18 cellular contexts compared by ENCODE assay signal in genomic region chr3:138374573-138375134, GRCh38. TPM values are rescaled to one million over a fixed set of nuclear protein-coding genes. Genes with fewer than 3 reads are reported as not detected.
DNase-seq lines count a peak whose midpoint lies in the region; ATAC-seq, FAIRE-seq and TF ChIP-seq lines count a peak whose summit lies in the region.
"Had no signal": no experiment of that assay in that cellular context is flagged by ENCODE, and none has a peak within 500 bp of the region (broad histone marks: within the 10 kb centered on the region; RNA-seq: fewer than 3 reads in every experiment).

No MANE protein-coding gene starts in this region.

- H3K4me1 ChIP-seq in left ventricle myocardium inferior (peaks cover 97% of the 10 kb centered on the region), gastrocnemius medialis (peaks cover 45 to 57% of the 10 kb centered on the region in 2 donors), pancreas (no peaks in the 10 kb centered on the region)

- FAIRE-seq in pancreas (lab: Jason Lieb, UNC), result no peak
- FAIRE-seq: A204.1 had no signal

- no peak for TF ChIP-seq POLR2A in gastrocnemius medialis (IDR thresholded peaks at IDR 0.05)

- no peaks in the 10 kb centered on the region for H3K36me3 Mint-ChIP-seq in activated CD4-positive, alpha-beta T cell treated with anti-CD3 and anti-CD28 coated beads, Interleukin-2, amount 10 ng/mL, durations not matched to agents 7 days and 5 days (ENCODE audit: low read depth)

- H3K36me3 ChIP-seq in left ventricle myocardium inferior (peaks cover 37% of the 10 kb centered on the region), gastrocnemius medialis (peaks cover 0 to 4% of the 10 kb centered on the region in 2 donors), pancreas (no peaks in the 10 kb centered on the region)

- POLR2A ChIA-PET in GM10248 (lab: Yijun Ruan, JAX), result no interaction called here
- POLR2A ChIA-PET in activated CD4-positive, alpha-beta T cell treated with anti-CD3 and anti-CD28 coated beads, Interleukin-2, amount 10 ng/mL, durations not matched to agents 7 days and 5 days (lab: Charles Lee), result no interaction called here

- H3K27me3 Mint-ChIP-seq in activated CD4-positive, alpha-beta T cell treated with anti-CD3 and anti-CD28 coated beads, Interleukin-2, amount 10 ng/mL, durations not matched to agents 7 days and 5 days, result peaks cover 8% of the 10 kb centered on the region

- no peak overlapping the region for H3K27ac Mint-ChIP-seq in activated CD4-positive, alpha-beta T cell treated with anti-CD3 and anti-CD28 coated beads, Interleukin-2, amount 10 ng/mL, durations not matched to agents 7 days and 5 days

- ATAC-seq in gastrocnemius medialis (no peak), pancreas (no peak)

- no peaks in the 10 kb centered on the region for H3K4me1 Mint-ChIP-seq in activated CD4-positive, alpha-beta T cell treated with anti-CD3 and anti-CD28 coated beads, Interleukin-2, amount 10 ng/mL, durations not matched to agents 7 days and 5 days

- 50 to 74% methylated on average over 2 of the region's 2 CpGs for WGBS in pancreas, 2 donors

- in situ Hi-C loops in gastrocnemius medialis (cut with MboI; ENCODE audit: low sequenced_read_pairs in 4 of 4), result no loop called here

- intact Hi-C loops in left ventricle myocardium inferior (cut with micrococcal nuclease), result no loop called here
- intact Hi-C loops in gastrocnemius medialis (cut with DNase I; ENCODE audit: low total_unique reads), result no loop called here
- intact Hi-C loops in pancreas (cut with DNase I), result no loop called here

- H3K4me3 ChIP-seq in coronary artery (no peak overlapping the region), left ventricle myocardium inferior (peak overlapping the region; percentile 10), gastrocnemius medialis (no peak overlapping the region), pancreas (no peak overlapping the region)

- H3K9me3 ChIP-seq in left ventricle myocardium inferior (replicated peaks), result no peaks in the 10 kb centered on the region
- H3K9me3 ChIP-seq in gastrocnemius medialis, result no peaks in the 10 kb centered on the region
- H3K9me3 ChIP-seq in pancreas, result no peaks in the 10 kb centered on the region

- DNase-seq in OCI-M1 (lab: John Stamatoyannopoulos, UW) (peak; percentile 46), coronary artery (ENCODE audit: low spot score) (no peak), left ventricle myocardium inferior (no peak), gastrocnemius medialis (no peak), pancreas (no peak), GM10248 (ENCODE audit: extremely low spot score) (no peak), C1 segment of cervical spinal cord (lab: John Stamatoyannopoulos, UW) (no peak)
- DNase-seq in activated CD4-positive, alpha-beta T cell treated with anti-CD3 and anti-CD28 coated beads, Interleukin-2, amount 10 ng/mL, durations not matched to agents 7 days and 5 days, result no peak
- DNase-seq: EL, HCEC 1CT, Kasumi-1, NCI-H1105 treated with DMSO at 0.1 percent for 48 hours, NCI-H1930, NCI-H2171 treated with DMSO at 0.1 percent for 48 hours, NCI-H510A treated with DMSO at 0.1 percent for 48 hours, RPMI8226 had no signal

- H3K27ac ChIP-seq in coronary artery (peak overlapping the region; percentile 54 to 61), left ventricle myocardium inferior (replicated peaks) (peak overlapping the region; percentile 92), gastrocnemius medialis (peak overlapping the region; percentile 72 to 82 (median 78)), pancreas (no peak overlapping the region)
- H3K27ac ChIP-seq: C4-2B had no signal

- H3K4me3 Mint-ChIP-seq in activated CD4-positive, alpha-beta T cell treated with anti-CD3 and anti-CD28 coated beads, Interleukin-2, amount 10 ng/mL, durations not matched to agents 7 days and 5 days, result no peak overlapping the region

- TF ChIP-seq CTCF in coronary artery (IDR thresholded peaks at IDR 0.05) (no peak), left ventricle myocardium inferior (IDR thresholded peaks at IDR 0.05; ENCODE audit: borderline replicate concordance) (no peak), gastrocnemius medialis (IDR thresholded peaks at IDR 0.05 in 4 of 5, conservative IDR thresholded peaks at IDR 0.05 in 1 of 5) (no peak), pancreas (IDR thresholded peaks at IDR 0.05) (no peak), GM10248 (IDR thresholded peaks at IDR 0.05; ENCODE audit: control extremely low read depth, extremely low read depth, low read depth, missing control alignments) (no peak)

- CTCF ChIA-PET in GM10248 (lab: Yijun Ruan, JAX), result no interaction called here
- CTCF ChIA-PET in activated CD4-positive, alpha-beta T cell treated with anti-CD3 and anti-CD28 coated beads, Interleukin-2, amount 10 ng/mL, durations not matched to agents 7 days and 5 days (lab: Charles Lee), result no interaction called here

- no peaks in the 10 kb centered on the region for H3K9me3 Mint-ChIP-seq in activated CD4-positive, alpha-beta T cell treated with anti-CD3 and anti-CD28 coated beads, Interleukin-2, amount 10 ng/mL, durations not matched to agents 7 days and 5 days

- H3K27me3 ChIP-seq in left ventricle myocardium inferior (ENCODE audit: low read depth), result no peaks in the 10 kb centered on the region
- H3K27me3 ChIP-seq in gastrocnemius medialis, result no peaks in the 10 kb centered on the region
- no peaks in the 10 kb centered on the region for H3K27me3 ChIP-seq in pancreas

RNA-seq across cellular contexts. Expression of gene MRAS, which starts 26.3 kb away (rescaled TPM):
- 349 TPM for total RNA-seq in left ventricle myocardium inferior
- 100 to 1,000 TPM in 1 of 4 donors, 10 to 100 TPM in 3; 45.8 to 149 (median 57.7) TPM for total RNA-seq in gastrocnemius medialis
- 10 to 100 TPM in 1 of 6 donors, 1 to 10 TPM in 5; 2.3 to 12.6 (median 5.6) TPM for total RNA-seq in pancreas
- polyA plus RNA-seq in pancreas, result 1 to 10 TPM; 2.8 to 5.3 TPM
- not detected for total RNA-seq in activated CD4-positive, alpha-beta T cell treated with anti-CD3 and anti-CD28 coated beads, Interleukin-2, amount 10 ng/mL, durations not matched to agents 7 days and 5 days

RNA-seq across cellular contexts. Expression of gene NME9, which starts 45.0 kb away (rescaled TPM):
- total RNA-seq in left ventricle myocardium inferior (not detected), gastrocnemius medialis (1 to 10 TPM in 2 of 4 donors, under 1 TPM in 1, not detected in 1; 0.38 to 7.3 (median 2.0) TPM), pancreas (1 to 10 TPM in 1 of 6 donors, under 1 TPM in 5; 0.47 to 1.8 (median 0.77) TPM)
- polyA plus RNA-seq in pancreas, result 1 to 10 TPM in 1 of 2 donors, under 1 TPM in 1; 0.91 to 3.5 TPM
- not detected for total RNA-seq in activated CD4-positive, alpha-beta T cell treated with anti-CD3 and anti-CD28 coated beads, Interleukin-2, amount 10 ng/mL, durations not matched to agents 7 days and 5 days

RNA-seq across cellular contexts. Expression of gene ESYT3, which starts 59.8 kb away (rescaled TPM):
- total RNA-seq in left ventricle myocardium inferior (1.0 TPM), gastrocnemius medialis (1 to 10 TPM in 1 of 4 donors, under 1 TPM in 3; 0.20 to 2.3 (median 0.77) TPM), pancreas (1 to 10 TPM in 4 of 6 donors, under 1 TPM in 2; 0.95 to 2.8 (median 1.4) TPM)
- polyA plus RNA-seq in pancreas, result 1 to 10 TPM; 1.2 to 2.1 TPM
- under 1 TPM; 0.44 to 0.74 TPM for total RNA-seq in activated CD4-positive, alpha-beta T cell treated with anti-CD3 and anti-CD28 coated beads, Interleukin-2, amount 10 ng/mL, durations not matched to agents 7 days and 5 days

Comparison
In these comparisons a context has a peak if more than half of its experiments do, and no peak if none do; other contexts are left out.
1. H3K27ac ChIP-seq: peak in coronary artery (2 of 2), left ventricle myocardium inferior (single experiment) and gastrocnemius medialis (4 of 4); none in pancreas (0 of 4).